ENCODE assay signal across 16 cellular contexts in the genomic region with DNA sequence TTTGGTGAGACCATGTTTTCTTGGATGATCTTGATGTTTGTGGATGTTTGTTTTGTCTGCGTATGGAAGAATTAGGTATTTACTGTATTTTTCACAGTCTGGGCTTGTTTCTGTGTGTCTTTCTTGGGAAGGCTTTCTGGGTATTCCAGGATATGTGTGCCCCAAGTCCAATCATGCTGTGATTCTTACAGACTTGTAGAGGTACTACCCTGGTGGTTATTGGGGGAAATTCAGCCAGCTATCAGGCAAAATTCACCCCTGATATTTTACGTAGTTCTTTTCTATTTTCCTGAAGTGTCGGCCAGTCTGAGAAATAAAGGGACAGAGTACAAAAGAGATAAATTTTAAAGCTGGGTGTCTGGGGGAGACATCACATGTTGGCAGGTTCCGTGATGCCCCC. TPM values are rescaled to one million over a fixed set of nuclear protein-coding genes. Genes with fewer than 3 reads are reported as not detected.
DNase-seq lines count a peak whose midpoint lies in the region; ATAC-seq and TF ChIP-seq lines count a peak whose summit lies in the region.
"Had no signal": no experiment of that assay in that cellular context is flagged by ENCODE, and none has a peak within 500 bp of the region (broad histone marks: within the 10 kb centered on the region; RNA-seq: fewer than 3 reads in every experiment).

No MANE protein-coding gene starts in this region.

- CTCF ChIA-PET in SK-N-SH (lab: Yijun Ruan, JAX), result interaction anchor here (1.2 to 3.7 kb wide), 3 partner anchors 22 to 118 kb away, joined by 3 to 10 read pairs (median 3); partner anchors contain the start of gene DHX8
- CTCF ChIA-PET in OCI-LY7 (lab: Charles Lee; ENCODE audit: unreplicated experiment), result no interaction called here

- intact Hi-C loops in OCI-LY7 (cut with micrococcal nuclease; ENCODE audit: unreplicated experiment), result loop anchor here (5.0 kb wide), 1 partner anchor 33 kb away; no protein-coding TSS in a partner anchor

- no peaks in the 10 kb centered on the region for H3K9me3 ChIP-seq in SK-N-SH
- no peaks in the 10 kb centered on the region for H3K9me3 ChIP-seq in OCI-LY7 (ENCODE audit: low read length)
- H3K9me3 ChIP-seq: tibial artery had no signal

- no peak overlapping the region for H3K27ac ChIP-seq in SK-N-SH (ENCODE audit: low read depth in 2 of 2, low read length in 1 of 2)
- H3K27ac ChIP-seq in OCI-LY7 (ENCODE audit: low read depth, low read length, poor library complexity, severe bottlenecking), result no peak overlapping the region
- H3K27ac ChIP-seq: tibial artery had no signal

- H3K27me3 Mint-ChIP-seq in IgD-negative memory B cell (no peaks in the 10 kb centered on the region), nephron progenitor cell (ENCODE audit: low read depth, poor library complexity) (peaks cover 3% of the 10 kb centered on the region)
- H3K27me3 Mint-ChIP-seq: activated CD4-positive, alpha-beta T cell treated with anti-CD3 and anti-CD28 coated beads, Interleukin-2, amount 10 ng/mL, durations not matched to agents 7 days and 5 days had no signal

- DNase-seq in SK-N-SH (no peak), cardiac fibroblast (ENCODE audit: low read depth in 2 of 2) (no peak), nephron progenitor cell (no peak), NCI-H1092 (lab: John Stamatoyannopoulos, UW) (no peak), OCI-LY7 (ENCODE audit: low spot score) (no peak)
- DNase-seq: activated CD4-positive, alpha-beta T cell treated with anti-CD3 and anti-CD28 coated beads, Interleukin-2, amount 10 ng/mL, durations not matched to agents 7 days and 5 days; activated effector memory CD4-positive, alpha-beta T cell treated with anti-CD3 and anti-CD28 coated beads, Interleukin-2, amount 50 U/mL, for 16 hours; DMS79; mesendoderm; NCI-H2227 treated with DMSO at 0.1 percent for 48 hours; stimulated activated CD4-positive, alpha-beta T cell treated with anti-CD3 and anti-CD28 coated beads, Interleukin-15, amount 100 ng/mL, for 24 hours; SW 1271; tibial artery had no signal

- H3K36me3 Mint-ChIP-seq in IgD-negative memory B cell (no peaks in the 10 kb centered on the region), nephron progenitor cell (ENCODE audit: low read depth) (peaks cover 42% of the 10 kb centered on the region)

- H3K9me3 Mint-ChIP-seq in IgD-negative memory B cell (peaks cover 0 to 3% (median 0%) of the 10 kb centered on the region in 3 donors), nephron progenitor cell (peaks cover 48% of the 10 kb centered on the region)
- H3K9me3 Mint-ChIP-seq: activated CD4-positive, alpha-beta T cell treated with anti-CD3 and anti-CD28 coated beads, Interleukin-2, amount 10 ng/mL, durations not matched to agents 7 days and 5 days had no signal

- H3K9me2 ChIP-seq in SK-N-SH (no peaks in the 10 kb centered on the region), OCI-LY7 (ENCODE audit: insufficient read depth, low read length) (no peaks in the 10 kb centered on the region)

- peaks cover 11% of the 10 kb centered on the region for H3K79me2 ChIP-seq in SK-N-SH (ENCODE audit: insufficient read depth)
- peaks cover 10% of the 10 kb centered on the region; the same call in 1 of the 2 replicates for H3K79me2 ChIP-seq in OCI-LY7 (ENCODE audit: insufficient read depth, low read depth, low read length)

- POLR2A ChIA-PET in SK-N-SH (lab: Yijun Ruan, JAX), result interaction anchor here (1.1 kb wide), 1 partner anchor 23 kb away, joined by 3 read pairs; no protein-coding TSS in a partner anchor
- POLR2A ChIA-PET in OCI-LY7 (lab: Charles Lee), result interaction anchor here (0.6 kb wide), 1 partner anchor 118 kb away, joined by 3 read pairs; no protein-coding TSS in a partner anchor

- H2AFZ ChIP-seq in SK-N-SH (ENCODE audit: low read depth), result no peak overlapping the region
- no peak overlapping the region for H2AFZ ChIP-seq in OCI-LY7 (ENCODE audit: low read length)

- no peak overlapping the region for H3K4me3 ChIP-seq in SK-N-SH (ENCODE audit: low read depth in 2 of 2, low read length in 1 of 2)
- no peak overlapping the region for H3K4me3 ChIP-seq in cardiac fibroblast (replicated peaks in 1 of 2; ENCODE audit: low read depth in 2 of 2, low read length in 2 of 2)
- no peak overlapping the region for H3K4me3 ChIP-seq in OCI-LY7 (ENCODE audit: low read depth, low read length, poor library complexity, severe bottlenecking)
- H3K4me3 ChIP-seq: tibial artery had no signal

- no peak overlapping the region for H3K9ac ChIP-seq in SK-N-SH

- H3K27me3 ChIP-seq in SK-N-SH (ENCODE audit: insufficient read depth), result no peaks in the 10 kb centered on the region
- H3K27me3 ChIP-seq: tibial artery had no signal

- TF ChIP-seq RAD21 in SK-N-SH (IDR thresholded peaks at IDR 0.05; ENCODE audit: low read length), result no peak

- peak; percentile 36; the same call in 1 of the 2 replicates for TF ChIP-seq CTCF in SK-N-SH (IDR thresholded peaks at IDR 0.05)
- peak; percentile 19 for TF ChIP-seq CTCF in cardiac fibroblast (IDR thresholded peaks at IDR 0.05; ENCODE audit: low read depth, low read length)
- peak; percentile 18 for TF ChIP-seq CTCF in nephron progenitor cell (IDR thresholded peaks at IDR 0.05)
- no peak; the same call in 1 of the 2 replicates for TF ChIP-seq CTCF in OCI-LY7 (conservative IDR thresholded peaks at IDR 0.05; ENCODE audit: low read length)

- H3F3A ChIP-seq in SK-N-SH (replicated peaks; ENCODE audit: insufficient read depth), result peaks cover 29% of the 10 kb centered on the region

- H3K4me1 Mint-ChIP-seq in IgD-negative memory B cell, result peaks cover 16 to 22% (median 16%) of the 10 kb centered on the region in 3 donors
- peaks cover 54% of the 10 kb centered on the region for H3K4me1 Mint-ChIP-seq in nephron progenitor cell

- H3K27ac Mint-ChIP-seq in IgD-negative memory B cell, result peak overlapping the region in 2 of 3 donors; percentile 2 to 90
- H3K27ac Mint-ChIP-seq in nephron progenitor cell, result no peak overlapping the region
- H3K27ac Mint-ChIP-seq: activated CD4-positive, alpha-beta T cell treated with anti-CD3 and anti-CD28 coated beads, Interleukin-2, amount 10 ng/mL, durations not matched to agents 7 days and 5 days had no signal

- 100% methylated on average over 4 of the region's 4 CpGs for WGBS in SK-N-SH (ENCODE audit: low lambda C conversion rate)

- H4K20me1 ChIP-seq in SK-N-SH (ENCODE audit: insufficient read depth) (no peaks in the 10 kb centered on the region), OCI-LY7 (ENCODE audit: insufficient read depth, low read length) (no peaks in the 10 kb centered on the region)

- H3K36me3 ChIP-seq in SK-N-SH (replicated peaks in 1 of 2; ENCODE audit: control insufficient read depth in 1 of 2, insufficient read depth in 2 of 2, low read length in 1 of 2) (no peaks in the 10 kb centered on the region), OCI-LY7 (ENCODE audit: insufficient read depth, low read length) (no peaks in the 10 kb centered on the region)
- H3K36me3 ChIP-seq: tibial artery had no signal

- H3K4me2 ChIP-seq in SK-N-SH, result no peak overlapping the region
- no peak overlapping the region for H3K4me2 ChIP-seq in OCI-LY7 (ENCODE audit: low read length)

- no TSS peak for BruUV-seq in OCI-LY7 (replicated peaks; lab: Mats Ljungman, UMichigan)

- H3K4me3 Mint-ChIP-seq in IgD-negative memory B cell (peak overlapping the region in 1 of 4 donors; percentile 79), nephron progenitor cell (peak overlapping the region; percentile 7)
- H3K4me3 Mint-ChIP-seq: activated CD4-positive, alpha-beta T cell treated with anti-CD3 and anti-CD28 coated beads, Interleukin-2, amount 10 ng/mL, durations not matched to agents 7 days and 5 days had no signal

- H3K4me1 ChIP-seq in SK-N-SH (ENCODE audit: control insufficient read depth in 1 of 2, insufficient read depth in 2 of 2, low read depth in 1 of 2, low read length in 1 of 2) (peaks cover 10 to 11% of the 10 kb centered on the region in 2 experiments; a peak in 3 of 4 replicates), OCI-LY7 (ENCODE audit: insufficient read depth, low read length, poor library complexity, severe bottlenecking) (peaks cover 25% of the 10 kb centered on the region)

- ATAC-seq in SK-N-SH treated with all-trans-retinoic acid at 6 μM for 48 hours (no peak), GM21529 (IDR thresholded peaks at IDR 0.05; ENCODE audit: unreplicated experiment) (no peak)

- TF ChIP-seq EP300 in SK-N-SH (IDR thresholded peaks at IDR 0.05; ENCODE audit: borderline replicate concordance in 1 of 2, low read depth in 1 of 2, low read length in 1 of 2), result no peak

TF ChIP-seq in SK-N-SH treated with all-trans-retinoic acid at 6 μM for 48 hours, 23 proteins besides CTCF, POLR2A, EP300 and RAD21 (continues in another document):
- TF ChIP-seq PATZ1 (CRISPR knock-in tag; IDR thresholded peaks at IDR 0.05; ENCODE audit: borderline replicate concordance), result no peak

RNA-seq across cellular contexts. Expression of gene ARL4D, which starts 33.4 kb away (rescaled TPM):
- 22.7 and 29.5 TPM in 2 replicates for polyA plus RNA-seq in SK-N-SH (2012; rRNA removed)
- polyA plus RNA-seq in SK-N-SH (2012; cell fraction: cytosol; rRNA removed), result 16.4 and 17.8 TPM in 2 replicates
- polyA plus RNA-seq in SK-N-SH (2012; cell fraction: nucleus; rRNA removed), result 25.7 and 35.5 TPM in 2 replicates
- 3.4 TPM for polyA plus RNA-seq in IgD-negative memory B cell
- total RNA-seq in OCI-LY7 (2014; rRNA removed; shearing (Covaris generic)), result 0.64 and 1.4 TPM in 2 replicates
- 0.72 and 0.83 TPM in 2 replicates for total RNA-seq in OCI-LY7 (2022)
